Comparison of ENCODE assay signal across 1 cellular context in genomic region chr3:182487621-182488020, GRCh38.
TF ChIP-seq lines count a peak whose summit lies in the region.

No MANE protein-coding gene starts in this region.

TF ChIP-seq in H1, 55 proteins besides CTCF, POLR2A, EP300 and RAD21 (continued from another document):
- TF ChIP-seq CHD7 (IDR thresholded peaks at IDR 0.05; ENCODE audit: insufficient replicate concordance, low read length) (no peak), KDM4A (IDR thresholded peaks at IDR 0.05; ENCODE audit: low read depth, low read length, severe bottlenecking) (no peak), NANOG (IDR thresholded peaks at IDR 0.05; ENCODE audit: insufficient read depth, low read depth, low read length, poor library complexity, severe bottlenecking) (no peak), NRF1 (IDR thresholded peaks at IDR 0.05; ENCODE audit: low read depth, low read length) (no peak), CBX5 (IDR thresholded peaks at IDR 0.05; ENCODE audit: low read depth, low read length) (no peak), ZNF274 (IDR thresholded peaks at IDR 0.05; ENCODE audit: borderline replicate concordance, extremely low read depth, low read length) (no peak), ASH2L (IDR thresholded peaks at IDR 0.05; ENCODE audit: low read length) (no peak), ATF3 (IDR thresholded peaks at IDR 0.05; ENCODE audit: insufficient read depth, low read depth, low read length) (no peak), RFX5 (IDR thresholded peaks at IDR 0.05; ENCODE audit: borderline replicate concordance, low read depth, low read length) (no peak), SRF (IDR thresholded peaks at IDR 0.05; ENCODE audit: low read depth, low read length) (no peak), BRCA1 (IDR thresholded peaks at IDR 0.05; ENCODE audit: low read depth, low read length) (no peak), SUZ12 (IDR thresholded peaks at IDR 0.05; ENCODE audit: low read length) (no peak), CEBPB (IDR thresholded peaks at IDR 0.05; ENCODE audit: low read depth, low read length) (no peak)
TF ChIP-seq in H1: peak in this region for 0.
